In the genomic region with DNA sequence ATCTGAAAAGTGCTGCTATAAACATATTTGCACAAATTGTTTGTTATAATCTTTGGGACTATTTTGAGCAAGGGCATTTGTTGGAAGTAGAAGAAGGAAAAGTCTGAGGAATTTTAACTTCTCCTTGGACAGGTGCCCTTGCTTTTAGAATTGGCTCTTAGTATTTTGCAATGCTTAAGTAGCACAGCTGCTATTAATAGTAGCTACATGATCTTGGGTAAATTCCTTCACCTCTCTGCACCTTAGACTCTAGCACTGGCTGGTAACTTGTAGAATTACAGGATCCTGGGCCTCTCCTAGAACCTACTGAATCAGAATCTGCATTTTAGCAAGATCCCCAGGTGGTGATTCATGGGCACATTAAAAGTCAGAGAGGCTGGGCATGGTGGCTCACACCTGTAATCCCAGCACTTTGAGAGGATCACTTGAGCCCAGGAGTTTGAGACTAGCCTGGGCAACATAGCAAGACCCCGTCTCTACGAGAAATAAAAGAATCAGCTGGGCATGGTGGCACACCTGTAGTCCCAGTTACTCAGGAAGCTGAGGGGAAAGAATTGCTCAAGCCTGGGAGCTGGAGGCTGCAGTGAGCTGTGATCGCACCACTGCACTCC, we compare ENCODE assay signal across 21 cellular contexts. TPM values are rescaled to one million over a fixed set of nuclear protein-coding genes. Genes with fewer than 3 reads are reported as not detected.
"Had no signal": no experiment of that assay in that cellular context is flagged by ENCODE, and none has a peak within 500 bp of the region (broad histone marks: within the 10 kb centered on the region; RNA-seq: fewer than 3 reads in every experiment).

No MANE protein-coding gene starts in this region.

- H3K27me3 Mint-ChIP-seq: activated CD4-positive, alpha-beta memory T cell treated with anti-CD3 and anti-CD28 coated beads for 36 hours; activated CD8-positive, alpha-beta memory T cell treated with anti-CD3 and anti-CD28 coated beads, Interleukin-2, amount 10 ng/mL, durations not matched to agents 7 days and 5 days; activated naive CD8-positive, alpha-beta T cell treated with anti-CD3 and anti-CD28 coated beads for 36 hours; stimulated activated naive B cell treated with anti-CD40 and anti-IgM and Interleukin-4, amounts not matched to agents 10 μg/mL and 1 μg/mL and 100 μg/mL, for 72 hours had no signal

- H3K9me3 ChIP-seq: tibial nerve, vagina had no signal

- H3K27me3 ChIP-seq: foreskin keratinocyte, neural progenitor cell, tibial nerve, vagina had no signal

- FAIRE-seq: colon, keratinocyte had no signal

- H3K4me2 ChIP-seq: neural progenitor cell had no signal

- H3K36me3 ChIP-seq: neural progenitor cell, tibial nerve, vagina had no signal

- DNase-seq: activated B cell treated with CpG ODN at 0.5 μM for 24 hours; activated CD4-positive, alpha-beta memory T cell treated with anti-CD3 and anti-CD28 coated beads for 36 hours; activated CD4-positive, alpha-beta T cell treated with anti-CD3 and anti-CD28 coated beads for 4 hours; activated CD8-positive, alpha-beta memory T cell treated with anti-CD3 and anti-CD28 coated beads, Interleukin-2, amount 10 ng/mL, durations not matched to agents 7 days and 5 days; activated naive CD4-positive, alpha-beta T cell; activated naive CD8-positive, alpha-beta T cell treated with anti-CD3 and anti-CD28 coated beads for 36 hours; activated T-cell treated with anti-CD3 and anti-CD28 coated beads, Interleukin-2, amount 50 U/mL, for 1 hour; amniotic stem cell; caudate nucleus; dorsolateral prefrontal cortex; foreskin keratinocyte; mesendoderm; naive thymus-derived CD4-positive, alpha-beta T cell; stimulated activated naive B cell treated with anti-CD40 and anti-IgM and Interleukin-4, amounts not matched to agents 10 μg/mL and 1 μg/mL and 100 μg/mL, for 72 hours had no signal

- H3K27ac ChIP-seq: dorsolateral prefrontal cortex, foreskin keratinocyte, neural progenitor cell, tibial nerve, vagina had no signal

- H3K4me3 ChIP-seq: dorsolateral prefrontal cortex, neural progenitor cell, tibial nerve, vagina had no signal

- ATAC-seq: activated CD8-positive, alpha-beta memory T cell treated with anti-CD3 and anti-CD28 coated beads, Interleukin-2, amount 10 ng/mL, durations not matched to agents 7 days and 5 days; activated T-helper 17 cell treated with anti-CD3 and anti-CD28 coated beads, Interleukin-2, amount 50 U/mL, for 72 hours; foreskin keratinocyte; left lobe of liver; naive thymus-derived CD4-positive, alpha-beta T cell; stimulated activated naive B cell treated with anti-CD40 and anti-IgM and Interleukin-4, amounts not matched to agents 10 μg/mL and 1 μg/mL and 100 μg/mL, for 72 hours had no signal

- H2AFZ ChIP-seq: neural progenitor cell had no signal

- H3K4me1 ChIP-seq: foreskin keratinocyte, neural progenitor cell, vagina had no signal

- H3K36me3 Mint-ChIP-seq: activated CD4-positive, alpha-beta memory T cell treated with anti-CD3 and anti-CD28 coated beads for 36 hours; activated naive CD8-positive, alpha-beta T cell treated with anti-CD3 and anti-CD28 coated beads for 36 hours; naive thymus-derived CD4-positive, alpha-beta T cell; neural progenitor cell had no signal

- H3K4me3 Mint-ChIP-seq: activated B cell treated with CpG ODN at 0.5 μM for 24 hours; activated CD4-positive, alpha-beta memory T cell treated with anti-CD3 and anti-CD28 coated beads for 36 hours; activated CD8-positive, alpha-beta memory T cell treated with anti-CD3 and anti-CD28 coated beads, Interleukin-2, amount 10 ng/mL, durations not matched to agents 7 days and 5 days; activated naive CD8-positive, alpha-beta T cell treated with anti-CD3 and anti-CD28 coated beads for 36 hours; activated T-helper 17 cell treated with anti-CD3 and anti-CD28 coated beads, Interleukin-2, amount 50 U/mL, for 72 hours; naive thymus-derived CD4-positive, alpha-beta T cell; neural progenitor cell; stimulated activated naive B cell treated with anti-CD40 and anti-IgM and Interleukin-4, amounts not matched to agents 10 μg/mL and 1 μg/mL and 100 μg/mL, for 72 hours had no signal

- H3K27ac Mint-ChIP-seq: activated B cell treated with CpG ODN at 0.5 μM for 24 hours; activated CD4-positive, alpha-beta memory T cell treated with anti-CD3 and anti-CD28 coated beads for 36 hours; activated CD8-positive, alpha-beta memory T cell treated with anti-CD3 and anti-CD28 coated beads, Interleukin-2, amount 10 ng/mL, durations not matched to agents 7 days and 5 days; activated naive CD8-positive, alpha-beta T cell treated with anti-CD3 and anti-CD28 coated beads for 36 hours; activated T-helper 17 cell treated with anti-CD3 and anti-CD28 coated beads, Interleukin-2, amount 50 U/mL, for 72 hours; neural progenitor cell; stimulated activated naive B cell treated with anti-CD40 and anti-IgM and Interleukin-4, amounts not matched to agents 10 μg/mL and 1 μg/mL and 100 μg/mL, for 72 hours had no signal

- H3K4me1 Mint-ChIP-seq: activated B cell treated with CpG ODN at 0.5 μM for 24 hours; activated naive CD8-positive, alpha-beta T cell treated with anti-CD3 and anti-CD28 coated beads for 36 hours; activated T-helper 17 cell treated with anti-CD3 and anti-CD28 coated beads, Interleukin-2, amount 50 U/mL, for 72 hours; stimulated activated naive B cell treated with anti-CD40 and anti-IgM and Interleukin-4, amounts not matched to agents 10 μg/mL and 1 μg/mL and 100 μg/mL, for 72 hours had no signal

- H3K9ac ChIP-seq: neural progenitor cell had no signal

- H3K9me3 Mint-ChIP-seq: activated naive CD8-positive, alpha-beta T cell treated with anti-CD3 and anti-CD28 coated beads for 36 hours; activated T-helper 17 cell treated with anti-CD3 and anti-CD28 coated beads, Interleukin-2, amount 50 U/mL, for 72 hours had no signal

RNA-seq across cellular contexts. Expression of a gene that starts 32.3 kb away (rescaled TPM):
- total RNA-seq: left lobe of liver, vagina had no signal
